ENCODE assay signal across 26 cellular contexts in genomic region chr16:55043499-55043898, GRCh38.
"Had no signal": no experiment of that assay in that cellular context is flagged by ENCODE, and none has a peak within 500 bp of the region (broad histone marks: within the 10 kb centered on the region; RNA-seq: fewer than 3 reads in every experiment).

No MANE protein-coding gene starts in this region.

- H3K79me2 ChIP-seq: parathyroid adenoma had no signal

- H2AFZ ChIP-seq: parathyroid adenoma had no signal

- H3K36me3 Mint-ChIP-seq: activated naive CD8-positive, alpha-beta T cell treated with anti-CD3 and anti-CD28 coated beads, Interleukin-2, amount 10 ng/mL, durations not matched to agents 7 days and 5 days; immature natural killer cell; natural killer cell had no signal

- H3K9me3 ChIP-seq: body of pancreas, gastroesophageal sphincter, heart left ventricle, left ventricle myocardium inferior, neutrophil, upper lobe of right lung had no signal

- H3K9ac ChIP-seq: parathyroid adenoma had no signal

- H3K9me3 Mint-ChIP-seq: activated naive CD8-positive, alpha-beta T cell treated with anti-CD3 and anti-CD28 coated beads, Interleukin-2, amount 10 ng/mL, durations not matched to agents 7 days and 5 days; activated T-cell treated with anti-CD3 and anti-CD28 coated beads, Interleukin-2, amount 50 U/mL, for 24 hours; activated T-helper 2 cell treated with anti-CD3 and anti-CD28 coated beads, Interferon-gamma antibody, Interleukin-2, Interleukin-4, amounts not matched to agents 10 μg/mL and 5 μg/mL and 100 μg/mL, durations not matched to agents 14 hours and 24 hours and 36 hours; immature natural killer cell; natural killer cell; T-helper 2 cell treated with Interferon-gamma antibody and Interleukin-4, amounts not matched to agents 5 μg/mL and 100 μg/mL, for 36 hours had no signal

- H3K4me3 Mint-ChIP-seq: activated CD8-positive, alpha-beta T cell treated with anti-CD3 and anti-CD28 coated beads, Interleukin-2, amount 10 ng/mL, durations not matched to agents 7 days and 5 days; activated naive CD8-positive, alpha-beta T cell treated with anti-CD3 and anti-CD28 coated beads, Interleukin-2, amount 10 ng/mL, durations not matched to agents 7 days and 5 days; activated T-cell treated with anti-CD3 and anti-CD28 coated beads, Interleukin-2, amount 50 U/mL, for 24 hours; immature natural killer cell; natural killer cell; T-helper 2 cell treated with Interferon-gamma antibody and Interleukin-4, amounts not matched to agents 5 μg/mL and 100 μg/mL, for 36 hours had no signal

- H3K27me3 Mint-ChIP-seq: activated naive CD8-positive, alpha-beta T cell treated with anti-CD3 and anti-CD28 coated beads, Interleukin-2, amount 10 ng/mL, durations not matched to agents 7 days and 5 days had no signal

- H3K4me1 Mint-ChIP-seq: activated naive CD8-positive, alpha-beta T cell treated with anti-CD3 and anti-CD28 coated beads, Interleukin-2, amount 10 ng/mL, durations not matched to agents 7 days and 5 days; immature natural killer cell; natural killer cell had no signal

- H3K27me3 ChIP-seq: body of pancreas, upper lobe of right lung had no signal

- H3K27ac Mint-ChIP-seq: activated CD8-positive, alpha-beta T cell treated with anti-CD3 and anti-CD28 coated beads, Interleukin-2, amount 10 ng/mL, durations not matched to agents 7 days and 5 days; activated naive CD8-positive, alpha-beta T cell treated with anti-CD3 and anti-CD28 coated beads, Interleukin-2, amount 10 ng/mL, durations not matched to agents 7 days and 5 days; activated T-cell treated with anti-CD3 and anti-CD28 coated beads, Interleukin-2, amount 50 U/mL, for 24 hours; activated T-helper 2 cell treated with anti-CD3 and anti-CD28 coated beads, Interferon-gamma antibody, Interleukin-2, Interleukin-4, amounts not matched to agents 10 μg/mL and 5 μg/mL and 100 μg/mL, durations not matched to agents 14 hours and 24 hours and 36 hours; immature natural killer cell; natural killer cell; T-helper 2 cell treated with Interferon-gamma antibody and Interleukin-4, amounts not matched to agents 5 μg/mL and 100 μg/mL, for 36 hours had no signal

- FAIRE-seq: colon, TTC549 had no signal

- H3K27ac ChIP-seq: body of pancreas, gastroesophageal sphincter, heart left ventricle, left ventricle myocardium inferior, neutrophil, parathyroid adenoma, upper lobe of right lung had no signal

- H3K4me1 ChIP-seq: body of pancreas, gastroesophageal sphincter, heart left ventricle, left ventricle myocardium inferior, parathyroid adenoma, upper lobe of right lung had no signal

- H3K4me3 ChIP-seq: body of pancreas, gastroesophageal sphincter, heart left ventricle, left ventricle myocardium inferior, upper lobe of right lung had no signal

- ATAC-seq: activated CD8-positive, alpha-beta T cell treated with anti-CD3 and anti-CD28 coated beads, Interleukin-2, amount 10 ng/mL, durations not matched to agents 7 days and 5 days; body of pancreas; esophagus mucosa; gastroesophageal sphincter; heart left ventricle; natural killer cell; upper lobe of right lung had no signal

- DNase-seq: activated CD4-positive, alpha-beta T cell treated with anti-CD3 and anti-CD28 coated beads for 48 hours; activated CD4-positive, CD25-positive, alpha-beta regulatory T cell; activated CD8-positive, alpha-beta T cell treated with anti-CD3 and anti-CD28 coated beads, Interleukin-2, amount 10 ng/mL, durations not matched to agents 7 days and 5 days; activated naive CD4-positive, alpha-beta T cell treated with Interleukin-2 at 50 U/mL for 16 hours; activated naive CD8-positive, alpha-beta T cell treated with anti-CD3 and anti-CD28 coated beads, Interleukin-2, amount 10 ng/mL, durations not matched to agents 7 days and 5 days; activated T-cell treated with anti-CD3 and anti-CD28 coated beads, Interleukin-2, amount 50 U/mL, for 24 hours; amygdala; body of pancreas; caudate nucleus; heart left ventricle; immature natural killer cell; kidney glomerular epithelial cell; left ventricle myocardium inferior; mammary epithelial cell; natural killer cell; stimulated activated CD8-positive, alpha-beta memory T cell treated with anti-CD3 and anti-CD28 coated beads, Interleukin-4, amount 100 ng/mL, for 48 hours; stimulated activated naive CD4-positive, alpha-beta T cell; upper lobe of right lung had no signal

- H3K36me3 ChIP-seq: gastroesophageal sphincter, heart left ventricle, left ventricle myocardium inferior, neutrophil, upper lobe of right lung had no signal
